Comparison of ENCODE assay signal across 8 cellular contexts in genomic region chr20:57351042-57351783, GRCh38. TPM values are rescaled to one million over a fixed set of nuclear protein-coding genes. Genes with fewer than 3 reads are reported as not detected.
DNase-seq lines count a peak whose midpoint lies in the region; ATAC-seq, FAIRE-seq and TF ChIP-seq lines count a peak whose summit lies in the region.

Gene RAE1 (plus strand): TSS chr20:57351255. CDS start chr20:57354039, 2,784 bp downstream.

- H3K36me3 ChIP-seq in left lung, result no peaks in the 10 kb centered on the region

- intact Hi-C loops in dendritic cell treated with granulocyte-macrophage colony-stimulating factor and Interleukin-4, amounts not matched to agents 40 ng/mL and 50 ng/mL, for 4 days (cut with micrococcal nuclease), result no loop called here
- intact Hi-C loops in left lung (cut with DNase I), result no loop called here

- H3K4me3 Mint-ChIP-seq in dendritic cell treated with granulocyte-macrophage colony-stimulating factor and Interleukin-4, amounts not matched to agents 40 ng/mL and 50 ng/mL, for 4 days, result peak within 1 kb of the TSS; percentile 87

- peak within 1 kb of the TSS; percentile 81 to 94 for H3K4me3 ChIP-seq in left lung

- H3K9me3 ChIP-seq in left lung, result no peaks in the 10 kb centered on the region

- peak; percentile 64 for FAIRE-seq in GM19239 (lab: Jason Lieb, UNC)

- no peaks in the 10 kb centered on the region for H3K9me3 Mint-ChIP-seq in dendritic cell treated with granulocyte-macrophage colony-stimulating factor and Interleukin-4, amounts not matched to agents 40 ng/mL and 50 ng/mL, for 4 days

- H3K27me3 Mint-ChIP-seq in dendritic cell treated with granulocyte-macrophage colony-stimulating factor and Interleukin-4, amounts not matched to agents 40 ng/mL and 50 ng/mL, for 4 days, result peaks cover 22% of the 10 kb centered on the region

- peaks cover 7 to 18% of the 10 kb centered on the region in 2 donors for H3K4me1 ChIP-seq in left lung

- ATAC-seq in HG03521 (IDR thresholded peaks at IDR 0.05; ENCODE audit: unreplicated experiment), result peak; percentile 70
- peak; percentile 93 for ATAC-seq in left lung

- peak within 1 kb of the TSS; percentile 87 for H3K27ac Mint-ChIP-seq in dendritic cell treated with granulocyte-macrophage colony-stimulating factor and Interleukin-4, amounts not matched to agents 40 ng/mL and 50 ng/mL, for 4 days

- H3K36me3 Mint-ChIP-seq in dendritic cell treated with granulocyte-macrophage colony-stimulating factor and Interleukin-4, amounts not matched to agents 40 ng/mL and 50 ng/mL, for 4 days (ENCODE audit: low read depth), result peaks cover 6% of the 10 kb centered on the region

- H3K27ac ChIP-seq in left lung, result peak within 1 kb of the TSS; percentile 64 to 90

- peaks cover 16% of the 10 kb centered on the region for H3K4me1 Mint-ChIP-seq in dendritic cell treated with granulocyte-macrophage colony-stimulating factor and Interleukin-4, amounts not matched to agents 40 ng/mL and 50 ng/mL, for 4 days (ENCODE audit: low read depth)

- TF ChIP-seq CTCF in left lung (IDR thresholded peaks at IDR 0.05), result no peak

- DNase-seq in Ammon's horn (ENCODE audit: low spot score), result peak; percentile 95
- peak; percentile 92 for DNase-seq in GM19239 (ENCODE audit: insufficient read length, low spot score)
- peak; percentile 91 for DNase-seq in NCI-H748 (lab: John Stamatoyannopoulos, UW; ENCODE audit: unreplicated experiment)
- peak; percentile 88 for DNase-seq in activated CD4-positive, alpha-beta T cell treated with anti-CD3 and anti-CD28 coated beads, Interleukin-2, amount 50 U/mL, for 1 hour
- DNase-seq in left lung, result peak; percentile 91 to 96
- peak; percentile 85 for DNase-seq in stimulated activated CD4-positive, alpha-beta T cell treated with anti-CD3 and anti-CD28 coated beads, Interleukin-2, amount 100 ng/mL, for 4 hours (ENCODE audit: low read depth)

- H3K27me3 ChIP-seq in left lung, result peaks cover 0 to 19% of the 10 kb centered on the region in 2 donors

RNA-seq across cellular contexts. Expression of gene RAE1, which starts in this region (rescaled TPM):
- 10 to 100 TPM; 16.4 to 18.1 TPM for total RNA-seq in left lung

Comparison
In these comparisons a context has a peak if more than half of its experiments do, and no peak if none do; other contexts are left out.
1. Peak in every context shown above with its lines: DNase-seq, ATAC-seq, H3K4me3 ChIP-seq and H3K27ac ChIP-seq.